In the genomic region with DNA sequence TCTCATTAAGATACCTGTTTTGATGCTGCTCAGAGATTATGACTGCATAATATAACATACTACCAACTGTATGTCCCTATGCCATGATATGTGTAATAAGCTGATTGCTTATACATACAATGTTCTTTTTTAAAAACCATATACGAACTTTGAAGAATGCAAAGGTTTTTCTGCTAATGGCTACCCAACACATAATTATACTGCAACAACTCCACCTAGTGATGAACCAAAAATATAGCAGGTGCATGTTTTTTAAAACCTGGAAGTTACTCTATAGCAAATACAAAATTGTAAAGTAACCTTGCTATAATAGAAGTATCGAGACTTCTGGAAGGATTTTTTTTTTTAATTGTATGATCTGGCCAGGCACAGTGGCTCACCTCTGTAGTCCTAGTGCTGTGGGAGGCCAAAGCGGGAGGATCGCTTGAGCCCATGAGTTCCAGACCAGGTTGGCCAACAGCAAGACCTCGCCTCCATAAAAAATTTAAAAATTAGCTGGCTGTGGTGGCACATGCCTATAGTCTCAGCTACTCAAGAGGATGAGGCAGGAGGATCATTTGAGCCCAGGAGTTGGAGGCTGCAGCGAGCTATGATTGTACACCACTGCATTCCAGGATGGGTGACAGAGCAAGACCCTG, we compare ENCODE assay signal across 9 cellular contexts. TPM values are rescaled to one million over a fixed set of nuclear protein-coding genes. Genes with fewer than 3 reads are reported as not detected.
DNase-seq lines count a peak whose midpoint lies in the region; ATAC-seq and TF ChIP-seq lines count a peak whose summit lies in the region.
"Had no signal": no experiment of that assay in that cellular context is flagged by ENCODE, and none has a peak within 500 bp of the region (broad histone marks: within the 10 kb centered on the region; RNA-seq: fewer than 3 reads in every experiment).

No MANE protein-coding gene starts in this region.

- no peak for TF ChIP-seq EP300 in gastroesophageal sphincter (IDR thresholded peaks at IDR 0.05)

- peak; percentile 51 to 66 (median 62) for TF ChIP-seq CTCF in gastroesophageal sphincter (IDR thresholded peaks at IDR 0.05)

- TF ChIP-seq POLR2A in gastroesophageal sphincter (IDR thresholded peaks at IDR 0.05): no peak

- H3K4me3 ChIP-seq in gastroesophageal sphincter: no peak overlapping the region
- H3K4me3 ChIP-seq: SJCRH30 had no signal

- 30 to 68% methylated on average over 3 to 6 of the region's 6 CpGs for WGBS in gastroesophageal sphincter (ENCODE audit: low coverage in 1 of 2), 2 donors

- H3K4me1 ChIP-seq in gastroesophageal sphincter: peaks cover 0 to 10% (median 0%) of the 10 kb centered on the region in 3 donors
- H3K4me1 ChIP-seq: SJCRH30 had no signal

- DNase-seq in DMS114 treated with DMSO at 0.1 percent for 48 hours (lab: John Stamatoyannopoulos, UW; ENCODE audit: unreplicated experiment) (peak; percentile 53), HuH-7.5 (ENCODE audit: low spot score) (peak; percentile 12), retina (peak; percentile 38), GM19240 (ENCODE audit: insufficient read length, low spot score) (no peak)

- no peaks in the 10 kb centered on the region for H3K9me3 ChIP-seq in gastroesophageal sphincter
- H3K9me3 ChIP-seq: SJCRH30 had no signal

- peak; percentile 77 for ATAC-seq in SK-N-SH treated with all-trans-retinoic acid at 6 μM for 48 hours
- no peak for ATAC-seq in gastroesophageal sphincter
- ATAC-seq in HG03159 (IDR thresholded peaks at IDR 0.05; ENCODE audit: unreplicated experiment): no peak
- ATAC-seq in HG03135 (IDR thresholded peaks at IDR 0.05; ENCODE audit: unreplicated experiment): no peak

- H3K36me3 ChIP-seq in gastroesophageal sphincter: no peaks in the 10 kb centered on the region
- H3K36me3 ChIP-seq: SJCRH30 had no signal

- no peaks in the 10 kb centered on the region for H3K27me3 ChIP-seq in gastroesophageal sphincter
- H3K27me3 ChIP-seq: SJCRH30 had no signal

- H3K27ac ChIP-seq in gastroesophageal sphincter: no peak overlapping the region
- H3K27ac ChIP-seq: SJCRH30 had no signal

TF ChIP-seq in SK-N-SH treated with all-trans-retinoic acid at 6 μM for 48 hours, 23 proteins besides CTCF, POLR2A, EP300 and RAD21:
- TF ChIP-seq TOX (CRISPR knock-in tag; IDR thresholded peaks at IDR 0.05; ENCODE audit: borderline replicate concordance) (no peak), ISL1 (CRISPR knock-in tag; IDR thresholded peaks at IDR 0.05) (no peak), ESRRG (CRISPR knock-in tag; IDR thresholded peaks at IDR 0.05) (no peak), SNAI2 (CRISPR knock-in tag; IDR thresholded peaks at IDR 0.05) (no peak), ARNTL (CRISPR knock-in tag; IDR thresholded peaks at IDR 0.05; ENCODE audit: borderline replicate concordance, low read depth) (no peak)

RNA-seq across cellular contexts. Expression of a gene that starts 49.1 kb away (rescaled TPM):
- 10 to 100 TPM; 13.0 to 26.3 (median 15.0) TPM for total RNA-seq in gastroesophageal sphincter
